ENCODE assay signal across 8 cellular contexts in the genomic region with DNA sequence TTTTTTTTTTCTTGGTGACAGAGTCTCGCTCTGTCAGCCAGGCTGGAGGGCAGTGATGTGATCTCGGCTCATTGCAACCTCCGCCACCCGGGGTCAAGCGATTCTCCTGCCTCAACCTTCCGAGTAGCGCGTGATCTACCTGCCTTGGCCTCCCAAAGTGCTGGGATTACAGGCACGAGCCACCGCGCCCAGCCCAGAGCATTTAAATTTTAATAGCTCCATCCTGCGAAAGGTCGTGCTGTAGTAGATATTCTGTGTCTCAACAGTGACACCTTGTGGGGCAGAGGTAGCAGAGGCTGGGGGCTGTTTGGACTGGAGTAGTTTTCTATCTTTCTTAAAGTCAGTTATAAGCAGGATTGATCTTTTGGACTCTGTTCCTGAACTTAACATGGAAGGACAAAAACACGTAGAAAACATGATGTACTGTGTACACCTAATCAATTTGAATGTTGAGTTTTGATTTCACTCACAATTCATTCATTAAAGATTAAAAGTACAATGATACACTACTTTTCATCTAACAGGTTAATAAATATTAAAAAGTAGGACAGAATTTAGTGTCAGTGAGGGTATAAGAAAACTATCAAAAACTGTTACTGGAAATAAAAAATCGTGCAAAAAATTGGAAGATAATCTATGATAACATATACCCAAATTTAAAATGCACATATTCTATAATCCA. TPM values are rescaled to one million over a fixed set of nuclear protein-coding genes. Genes with fewer than 3 reads are reported as not detected.
DNase-seq lines count a peak whose midpoint lies in the region; ATAC-seq and TF ChIP-seq lines count a peak whose summit lies in the region.

No MANE protein-coding gene starts in this region.

- H3K27ac Mint-ChIP-seq in natural killer cell, result no peak overlapping the region

- intact Hi-C loops in natural killer cell (cut with micrococcal nuclease), result loop anchor here (1.0 to 2.0 kb wide), 3 partner anchors 151 to 841 kb away; no protein-coding TSS in a partner anchor

- TF ChIP-seq CTCF in natural killer cell (IDR thresholded peaks at IDR 0.05), result peak; percentile 69

- in situ Hi-C loops in Caki2 (cut with HindIII; ENCODE audit: low pct_unique_long_range_greater_than_20kb, low sequenced_read_pairs), result no loop called here

- H3K9me3 Mint-ChIP-seq in natural killer cell, result no peaks in the 10 kb centered on the region

- DNase-seq in Caki2 (ENCODE audit: low read depth), result peak; percentile 47
- DNase-seq in HT-29 (ENCODE audit: low spot score), result peak; percentile 55
- DNase-seq in OCI-M1 (lab: John Stamatoyannopoulos, UW), result peak; percentile 81
- DNase-seq in activated T-cell treated with anti-CD3 and anti-CD28 coated beads, Interleukin-2, amount 50 U/mL, for 48 hours, result peak; percentile 60 to 64
- DNase-seq in fibroblast of gingiva (ENCODE audit: low read depth), result peak; percentile 58
- peak; percentile 30 for DNase-seq in natural killer cell
- peak; percentile 44 for DNase-seq in stromal cell of bone marrow (ENCODE audit: low read depth)

- H3K36me3 Mint-ChIP-seq in natural killer cell, result no peaks in the 10 kb centered on the region

- H3K4me1 Mint-ChIP-seq in natural killer cell, result peaks cover 0 to 8% of the 10 kb centered on the region in 2 donors

- H3K27me3 Mint-ChIP-seq in natural killer cell (ENCODE audit: low read depth in 2 of 2), result peaks cover 10 to 11% of the 10 kb centered on the region in 2 donors

- ATAC-seq in GM19468 (IDR thresholded peaks at IDR 0.05; ENCODE audit: extremely low read depth, unreplicated experiment), result peak; percentile 42
- ATAC-seq in natural killer cell, result peak; percentile 76 to 98 (median 97)

- no peak overlapping the region for H3K4me3 Mint-ChIP-seq in natural killer cell

RNA-seq across cellular contexts. Expression of a gene that starts 11.0 kb away (rescaled TPM):
- 72.1 and 177 TPM in 2 replicates for total RNA-seq in Caki2 (2014; rRNA removed; shearing (Covaris generic); ENCODE audit: low replicate concordance)
- total RNA-seq in HT-29 (2014; rRNA removed; shearing (Covaris generic)), result 91.1 and 134 TPM in 2 replicates
- 100 to 1,000 TPM; 170 to 182 (median 179) TPM for total RNA-seq in natural killer cell

Comparison
In these comparisons a context has a peak if more than half of its experiments do, and no peak if none do; other contexts are left out.
1. Peak in every context shown above with its lines: DNase-seq and ATAC-seq.
2. DNase-seq: peak in every context shown above with its lines; median percentile 81 in OCI-M1; 62 in activated T-cell treated with anti-CD3 and anti-CD28 coated beads, Interleukin-2, amount 50 U/mL, for 48 hours; 58 in fibroblast of gingiva; 55 in HT-29; 47 in Caki2; 44 in stromal cell of bone marrow; 30 in natural killer cell.